In the genomic region with DNA sequence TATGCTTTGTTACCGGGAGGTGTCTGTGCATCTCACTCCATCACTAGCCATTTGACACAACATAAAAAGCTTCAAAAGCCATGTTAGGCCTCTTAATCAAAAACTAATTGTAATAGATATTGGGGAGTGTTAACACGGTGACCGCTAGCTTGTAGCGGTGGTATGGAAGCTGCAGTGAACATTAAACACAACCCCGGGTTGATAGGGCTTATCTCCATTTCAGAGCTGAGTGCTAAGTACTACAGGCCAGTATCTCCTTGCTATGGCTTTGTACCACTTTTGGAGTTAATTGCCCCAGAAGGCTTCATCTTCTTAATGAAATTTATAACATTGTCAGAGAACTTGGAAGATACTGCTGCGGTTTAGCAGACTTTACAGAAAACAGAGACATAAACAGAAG, we compare ENCODE assay signal across 25 cellular contexts.
"Had no signal": no experiment of that assay in that cellular context is flagged by ENCODE, and none has a peak within 500 bp of the region (broad histone marks: within the 10 kb centered on the region; RNA-seq: fewer than 3 reads in every experiment).

No MANE protein-coding gene starts in this region.

- ATAC-seq: effector memory CD8-positive, alpha-beta T cell; gastroesophageal sphincter; lower lobe of right lung; mucosa of descending colon; naive thymus-derived CD8-positive, alpha-beta T cell; stimulated activated naive CD8-positive, alpha-beta T cell treated with anti-CD3 and anti-CD28 coated beads, Interleukin-15, Interleukin-2, amounts not matched to agents 100 U/mL and 50 U/mL, for 24 hours had no signal

- H3K4me2 ChIP-seq: neural progenitor cell, smooth muscle cell had no signal

- H3K4me1 Mint-ChIP-seq: immature natural killer cell; naive thymus-derived CD8-positive, alpha-beta T cell had no signal

- H3K36me3 ChIP-seq: esophagus muscularis mucosa, gastroesophageal sphincter, left ventricle myocardium inferior, lower lobe of right lung, neural progenitor cell, ovary, right atrium auricular region, suprapubic skin, thyroid gland, upper lobe of left lung had no signal

- H3K27ac ChIP-seq: epithelial cell of prostate, left ventricle myocardium inferior, lower lobe of right lung, neural progenitor cell, ovary, right atrium auricular region, suprapubic skin, thyroid gland, upper lobe of left lung had no signal

- H3K27me3 ChIP-seq: esophagus muscularis mucosa, gastroesophageal sphincter, neural progenitor cell, ovary, right atrium auricular region, suprapubic skin, thyroid gland, upper lobe of left lung had no signal

- H3K27me3 Mint-ChIP-seq: dendritic cell treated with granulocyte-macrophage colony-stimulating factor and Interleukin-4, amounts not matched to agents 40 ng/mL and 50 ng/mL, for 4 days; effector memory CD8-positive, alpha-beta T cell had no signal

- H3K9me3 ChIP-seq: esophagus muscularis mucosa, gastroesophageal sphincter, left ventricle myocardium inferior, lower lobe of right lung, mucosa of descending colon, ovary, right atrium auricular region, suprapubic skin, thyroid gland, upper lobe of left lung had no signal

- H3K4me1 ChIP-seq: lower lobe of right lung, right atrium auricular region, suprapubic skin, thyroid gland, upper lobe of left lung had no signal

- H2AFZ ChIP-seq: neural progenitor cell had no signal

- H3K9me3 Mint-ChIP-seq: dendritic cell treated with granulocyte-macrophage colony-stimulating factor and Interleukin-4, amounts not matched to agents 40 ng/mL and 50 ng/mL, for 4 days; effector memory CD8-positive, alpha-beta T cell had no signal

- H3K9ac ChIP-seq: neural progenitor cell had no signal

- DNase-seq: cerebellar nuclear complex; effector memory CD8-positive, alpha-beta T cell; foreskin fibroblast; glutamatergic neuron; immature natural killer cell; left ventricle myocardium inferior; lower lobe of right lung; mucosa of descending colon; naive thymus-derived CD8-positive, alpha-beta T cell; nucleus accumbens; ovary; stimulated activated CD4-positive, alpha-beta T cell treated with anti-CD3 and anti-CD28 coated beads, Interleukin-2, amount 100 ng/mL, for 48 hours; stimulated activated naive CD8-positive, alpha-beta T cell treated with anti-CD3 and anti-CD28 coated beads, Interleukin-15, Interleukin-2, amounts not matched to agents 100 U/mL and 50 U/mL, for 24 hours; thyroid gland; upper lobe of left lung had no signal

- H3K36me3 Mint-ChIP-seq: immature natural killer cell; naive thymus-derived CD8-positive, alpha-beta T cell had no signal

- H3K4me3 ChIP-seq: esophagus muscularis mucosa, gastroesophageal sphincter, left ventricle myocardium inferior, lower lobe of right lung, mucosa of descending colon, neural progenitor cell, ovary, right atrium auricular region, smooth muscle cell, suprapubic skin, thyroid gland, upper lobe of left lung had no signal

- FAIRE-seq: colon, keratinocyte had no signal

- H3K4me3 Mint-ChIP-seq: dendritic cell treated with granulocyte-macrophage colony-stimulating factor and Interleukin-4, amounts not matched to agents 40 ng/mL and 50 ng/mL, for 4 days; effector memory CD8-positive, alpha-beta T cell; immature natural killer cell; naive thymus-derived CD8-positive, alpha-beta T cell; neural progenitor cell had no signal

- H3K27ac Mint-ChIP-seq: dendritic cell treated with granulocyte-macrophage colony-stimulating factor and Interleukin-4, amounts not matched to agents 40 ng/mL and 50 ng/mL, for 4 days; effector memory CD8-positive, alpha-beta T cell; immature natural killer cell; naive thymus-derived CD8-positive, alpha-beta T cell; neural progenitor cell had no signal
